8 cellular contexts compared by ENCODE assay signal in genomic region chr5:110738812-110739651, GRCh38. TPM values are rescaled to one million over a fixed set of nuclear protein-coding genes. Genes with fewer than 3 reads are reported as not detected.
DNase-seq lines count a peak whose midpoint lies in the region; TF ChIP-seq lines count a peak whose summit lies in the region.

Gene SLC25A46 (plus strand): TSS chr5:110739007. CDS start chr5:110739120, 113 bp downstream.

- TF ChIP-seq CTCF in GM20000 (IDR thresholded peaks at IDR 0.05; ENCODE audit: extremely low read depth, missing control alignments) = no peak

- no peaks in the 10 kb centered on the region for H3K4me1 ChIP-seq in NT2/D1 (ENCODE audit: insufficient read depth, insufficient read length)

- in situ Hi-C loops in endometrial microvascular endothelial cells (cut with HindIII; ENCODE audit: inconsistent ontology term, low pct_unique_long_range_greater_than_20kb, low sequenced_read_pairs) = no loop called here

- no peaks in the 10 kb centered on the region for H3K27me3 ChIP-seq in NT2/D1 (ENCODE audit: insufficient read depth, insufficient read length)

- DNase-seq in COLO668 (lab: John Stamatoyannopoulos, UW; ENCODE audit: unreplicated experiment) = peak; percentile 80
- DNase-seq in GM20000 (ENCODE audit: low spot score) = peak; percentile 84
- DNase-seq in HT-29 (ENCODE audit: low spot score) = peak; percentile 88
- peak; percentile 68 for DNase-seq in NT2/D1 (ENCODE audit: low read depth, low spot score)
- DNase-seq in activated CD8-positive, alpha-beta memory T cell treated with anti-CD3 and anti-CD28 coated beads, Interleukin-2, amount 50 U/mL, for 1 hour (ENCODE audit: extremely low read depth) = peak; percentile 65
- DNase-seq in mesenteric fat pad (ENCODE audit: low spot score) = peak; percentile 94
- peak; percentile 69 to 76 for DNase-seq in stimulated activated CD8-positive, alpha-beta memory T cell treated with anti-CD3 and anti-CD28 coated beads, Interleukin-15, amount 100 ng/mL, for 4 hours (ENCODE audit: low read depth in 2 of 2)

- H3K9me3 ChIP-seq in NT2/D1 (ENCODE audit: insufficient read depth, low read length) = no peaks in the 10 kb centered on the region

- no peaks in the 10 kb centered on the region for H3K36me3 ChIP-seq in NT2/D1 (ENCODE audit: insufficient read depth, insufficient read length, low read length)

- peak within 1 kb of the TSS; percentile 82 for H3K9ac ChIP-seq in NT2/D1 (ENCODE audit: insufficient read length, low read depth)

- peak within 1 kb of the TSS; percentile 79 for H3K4me3 ChIP-seq in NT2/D1 (ENCODE audit: insufficient read length, low read depth)

RNA-seq across cellular contexts. Expression of gene SLC25A46, which starts in this region (rescaled TPM):
- 25.8 and 28.1 TPM in 2 replicates for total RNA-seq in HT-29 (2014; rRNA removed; shearing (Covaris generic))
- 58.9 TPM for total RNA-seq in endometrial microvascular endothelial cells (ENCODE audit: inconsistent ontology term)
- 48.3 TPM for total RNA-seq in mesenteric fat pad

Comparison
In these comparisons a context has a peak if more than half of its experiments do, and no peak if none do; other contexts are left out.
1. Peak in every context shown above with its lines: DNase-seq and H3K4me3 ChIP-seq.